Comparison of ENCODE assay signal across 1 cellular context in the genomic region with DNA sequence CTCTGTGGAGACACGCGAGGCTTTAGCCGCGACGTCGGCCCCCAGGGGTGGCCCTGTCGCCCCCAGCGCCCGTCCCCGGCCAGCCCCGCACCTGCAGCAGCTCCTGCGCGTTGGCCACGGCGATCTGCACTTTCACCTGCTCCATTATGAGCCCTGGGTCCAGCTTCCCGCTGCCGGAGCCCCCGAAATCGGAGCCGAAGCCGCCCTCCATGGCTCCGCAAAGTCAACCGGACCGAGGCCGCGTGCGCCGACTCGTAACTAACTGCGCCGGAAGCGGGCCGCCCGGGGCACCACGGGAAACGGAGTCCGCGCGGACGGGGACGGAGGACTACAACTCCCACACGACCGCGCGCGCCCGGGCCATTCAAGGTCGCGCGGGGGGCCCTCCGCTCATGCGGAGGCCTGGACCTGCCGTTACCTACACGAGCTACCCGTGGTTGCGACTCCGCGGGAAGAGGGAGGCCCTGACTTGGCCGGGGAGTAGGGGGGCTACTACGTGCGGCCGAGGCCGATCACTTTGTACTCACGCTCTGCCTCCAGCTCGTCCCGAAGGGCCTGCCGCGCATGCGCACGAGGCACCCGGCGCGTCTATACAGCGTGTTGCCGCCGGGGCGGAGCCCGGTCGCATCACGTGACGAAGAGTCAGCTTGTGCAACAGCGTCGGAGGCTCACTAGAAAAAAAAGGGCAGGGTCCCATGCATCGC.
TF ChIP-seq lines count a peak whose summit lies in the region.

A gene (minus strand): TSS at position 264 of the 704 bp plus-strand sequence. CDS start 53 bp downstream, at position 211.

TF ChIP-seq in HEK293, 187 proteins besides CTCF, POLR2A, EP300 and RAD21 (continued from another document):
- TF ChIP-seq OSR2 (tag by site-specific recombination; IDR thresholded peaks at IDR 0.05) (no peak), SP3 (tag by site-specific recombination; IDR thresholded peaks at IDR 0.05) (peak; percentile 80), SP2 (tag by site-specific recombination; IDR thresholded peaks at IDR 0.05) (peak; percentile 51), ZNF23 (tag by site-specific recombination; IDR thresholded peaks at IDR 0.05; ENCODE audit: borderline replicate concordance) (no peak), ZNF311 (tag by site-specific recombination; IDR thresholded peaks at IDR 0.05; ENCODE audit: borderline replicate concordance) (no peak), OVOL3 (tag by site-specific recombination; IDR thresholded peaks at IDR 0.05) (0 out of 2 replicates have a peak, but pooled peaks have one; percentile 2), ZNF211 (tag by site-specific recombination; IDR thresholded peaks at IDR 0.05; ENCODE audit: low read depth) (no peak), WT1 (tag by site-specific recombination; IDR thresholded peaks at IDR 0.05) (0 out of 2 replicates have a peak, but pooled peaks have one; percentile 25), ZNF548 (tag by site-specific recombination; IDR thresholded peaks at IDR 0.05) (no peak), ZNF585B (tag by site-specific recombination; IDR thresholded peaks at IDR 0.05) (no peak), ZNF169 (tag by site-specific recombination; IDR thresholded peaks at IDR 0.05) (no peak), ZNF138 (tag by site-specific recombination; IDR thresholded peaks at IDR 0.05; ENCODE audit: borderline replicate concordance) (no peak), ZFP3 (tag by site-specific recombination; IDR thresholded peaks at IDR 0.05; ENCODE audit: low read depth) (no peak), RBAK (tag by site-specific recombination; IDR thresholded peaks at IDR 0.05) (no peak), ZNF621 (tag by site-specific recombination; IDR thresholded peaks at IDR 0.05) (no peak), ZNF658 (tag by site-specific recombination; IDR thresholded peaks at IDR 0.05) (no peak), ZIC2 (tag by site-specific recombination; IDR thresholded peaks at IDR 0.05) (no peak), SP7 (tag by site-specific recombination; IDR thresholded peaks at IDR 0.05) (peak; percentile 49), ZFP69B (tag by site-specific recombination; IDR thresholded peaks at IDR 0.05) (peak; percentile 89; the same call in 1 of the 2 replicates), ZFP41 (tag by site-specific recombination; IDR thresholded peaks at IDR 0.05; ENCODE audit: borderline replicate concordance) (no peak), KLF10 (tag by site-specific recombination; IDR thresholded peaks at IDR 0.05) (peak; percentile 23; the same call in 1 of the 2 replicates), ZNF777 (tag by site-specific recombination; IDR thresholded peaks at IDR 0.05; ENCODE audit: borderline replicate concordance) (peak; percentile 68; the same call in 1 of the 2 replicates), ZNF747 (tag by site-specific recombination; IDR thresholded peaks at IDR 0.05) (no peak), SCRT1 (tag by site-specific recombination; IDR thresholded peaks at IDR 0.05; ENCODE audit: borderline replicate concordance) (0 out of 2 replicates have a peak, but pooled peaks have one; percentile 28), ZNF785 (tag by site-specific recombination; IDR thresholded peaks at IDR 0.05) (no peak)
- TF ChIP-seq, protein P1, sequence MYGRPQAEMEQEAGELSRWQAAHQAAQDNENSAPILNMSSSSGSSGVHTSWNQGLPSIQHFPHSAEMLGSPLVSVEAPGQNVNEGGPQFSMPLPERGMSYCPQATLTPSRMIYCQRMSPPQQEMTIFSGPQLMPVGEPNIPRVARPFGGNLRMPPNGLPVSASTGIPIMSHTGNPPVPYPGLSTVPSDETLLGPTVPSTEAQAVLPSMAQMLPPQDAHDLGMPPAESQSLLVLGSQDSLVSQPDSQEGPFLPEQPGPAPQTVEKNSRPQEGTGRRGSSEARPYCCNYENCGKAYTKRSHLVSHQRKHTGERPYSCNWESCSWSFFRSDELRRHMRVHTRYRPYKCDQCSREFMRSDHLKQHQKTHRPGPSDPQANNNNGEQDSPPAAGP (tag by site-specific recombination; IDR thresholded peaks at IDR 0.05): peak; percentile 61; the same call in 1 of the 2 replicates
- TF ChIP-seq, protein P2, sequence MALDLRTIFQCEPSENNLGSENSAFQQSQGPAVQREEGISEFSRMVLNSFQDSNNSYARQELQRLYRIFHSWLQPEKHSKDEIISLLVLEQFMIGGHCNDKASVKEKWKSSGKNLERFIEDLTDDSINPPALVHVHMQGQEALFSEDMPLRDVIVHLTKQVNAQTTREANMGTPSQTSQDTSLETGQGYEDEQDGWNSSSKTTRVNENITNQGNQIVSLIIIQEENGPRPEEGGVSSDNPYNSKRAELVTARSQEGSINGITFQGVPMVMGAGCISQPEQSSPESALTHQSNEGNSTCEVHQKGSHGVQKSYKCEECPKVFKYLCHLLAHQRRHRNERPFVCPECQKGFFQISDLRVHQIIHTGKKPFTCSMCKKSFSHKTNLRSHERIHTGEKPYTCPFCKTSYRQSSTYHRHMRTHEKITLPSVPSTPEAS (tag by site-specific recombination; IDR thresholded peaks at IDR 0.05): peak; percentile 7; the same call in 1 of the 2 replicates
- TF ChIP-seq, protein P3, sequence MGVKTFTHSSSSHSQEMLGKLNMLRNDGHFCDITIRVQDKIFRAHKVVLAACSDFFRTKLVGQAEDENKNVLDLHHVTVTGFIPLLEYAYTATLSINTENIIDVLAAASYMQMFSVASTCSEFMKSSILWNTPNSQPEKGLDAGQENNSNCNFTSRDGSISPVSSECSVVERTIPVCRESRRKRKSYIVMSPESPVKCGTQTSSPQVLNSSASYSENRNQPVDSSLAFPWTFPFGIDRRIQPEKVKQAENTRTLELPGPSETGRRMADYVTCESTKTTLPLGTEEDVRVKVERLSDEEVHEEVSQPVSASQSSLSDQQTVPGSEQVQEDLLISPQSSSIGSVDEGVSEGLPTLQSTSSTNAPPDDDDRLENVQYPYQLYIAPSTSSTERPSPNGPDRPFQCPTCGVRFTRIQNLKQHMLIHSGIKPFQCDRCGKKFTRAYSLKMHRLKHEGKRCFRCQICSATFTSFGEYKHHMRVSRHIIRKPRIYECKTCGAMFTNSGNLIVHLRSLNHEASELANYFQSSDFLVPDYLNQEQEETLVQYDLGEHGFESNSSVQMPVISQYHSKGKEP (tag by site-specific recombination; IDR thresholded peaks at IDR 0.05): peak; percentile 33; the same call in 1 of the 2 replicates
- TF ChIP-seq, protein P4, sequence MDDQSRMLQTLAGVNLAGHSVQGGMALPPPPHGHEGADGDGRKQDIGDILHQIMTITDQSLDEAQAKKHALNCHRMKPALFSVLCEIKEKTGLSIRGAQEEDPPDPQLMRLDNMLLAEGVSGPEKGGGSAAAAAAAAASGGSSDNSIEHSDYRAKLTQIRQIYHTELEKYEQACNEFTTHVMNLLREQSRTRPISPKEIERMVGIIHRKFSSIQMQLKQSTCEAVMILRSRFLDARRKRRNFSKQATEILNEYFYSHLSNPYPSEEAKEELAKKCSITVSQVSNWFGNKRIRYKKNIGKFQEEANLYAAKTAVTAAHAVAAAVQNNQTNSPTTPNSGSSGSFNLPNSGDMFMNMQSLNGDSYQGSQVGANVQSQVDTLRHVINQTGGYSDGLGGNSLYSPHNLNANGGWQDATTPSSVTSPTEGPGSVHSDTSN (CRISPR knock-in tag; IDR thresholded peaks at IDR 0.05): no peak
- TF ChIP-seq, protein P5, sequence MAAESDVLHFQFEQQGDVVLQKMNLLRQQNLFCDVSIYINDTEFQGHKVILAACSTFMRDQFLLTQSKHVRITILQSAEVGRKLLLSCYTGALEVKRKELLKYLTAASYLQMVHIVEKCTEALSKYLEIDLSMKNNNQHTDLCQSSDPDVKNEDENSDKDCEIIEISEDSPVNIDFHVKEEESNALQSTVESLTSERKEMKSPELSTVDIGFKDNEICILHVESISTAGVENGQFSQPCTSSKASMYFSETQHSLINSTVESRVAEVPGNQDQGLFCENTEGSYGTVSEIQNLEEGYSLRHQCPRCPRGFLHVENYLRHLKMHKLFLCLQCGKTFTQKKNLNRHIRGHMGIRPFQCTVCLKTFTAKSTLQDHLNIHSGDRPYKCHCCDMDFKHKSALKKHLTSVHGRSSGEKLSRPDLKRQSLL (tag by site-specific recombination; IDR thresholded peaks at IDR 0.05): no peak
- TF ChIP-seq, protein P6, sequence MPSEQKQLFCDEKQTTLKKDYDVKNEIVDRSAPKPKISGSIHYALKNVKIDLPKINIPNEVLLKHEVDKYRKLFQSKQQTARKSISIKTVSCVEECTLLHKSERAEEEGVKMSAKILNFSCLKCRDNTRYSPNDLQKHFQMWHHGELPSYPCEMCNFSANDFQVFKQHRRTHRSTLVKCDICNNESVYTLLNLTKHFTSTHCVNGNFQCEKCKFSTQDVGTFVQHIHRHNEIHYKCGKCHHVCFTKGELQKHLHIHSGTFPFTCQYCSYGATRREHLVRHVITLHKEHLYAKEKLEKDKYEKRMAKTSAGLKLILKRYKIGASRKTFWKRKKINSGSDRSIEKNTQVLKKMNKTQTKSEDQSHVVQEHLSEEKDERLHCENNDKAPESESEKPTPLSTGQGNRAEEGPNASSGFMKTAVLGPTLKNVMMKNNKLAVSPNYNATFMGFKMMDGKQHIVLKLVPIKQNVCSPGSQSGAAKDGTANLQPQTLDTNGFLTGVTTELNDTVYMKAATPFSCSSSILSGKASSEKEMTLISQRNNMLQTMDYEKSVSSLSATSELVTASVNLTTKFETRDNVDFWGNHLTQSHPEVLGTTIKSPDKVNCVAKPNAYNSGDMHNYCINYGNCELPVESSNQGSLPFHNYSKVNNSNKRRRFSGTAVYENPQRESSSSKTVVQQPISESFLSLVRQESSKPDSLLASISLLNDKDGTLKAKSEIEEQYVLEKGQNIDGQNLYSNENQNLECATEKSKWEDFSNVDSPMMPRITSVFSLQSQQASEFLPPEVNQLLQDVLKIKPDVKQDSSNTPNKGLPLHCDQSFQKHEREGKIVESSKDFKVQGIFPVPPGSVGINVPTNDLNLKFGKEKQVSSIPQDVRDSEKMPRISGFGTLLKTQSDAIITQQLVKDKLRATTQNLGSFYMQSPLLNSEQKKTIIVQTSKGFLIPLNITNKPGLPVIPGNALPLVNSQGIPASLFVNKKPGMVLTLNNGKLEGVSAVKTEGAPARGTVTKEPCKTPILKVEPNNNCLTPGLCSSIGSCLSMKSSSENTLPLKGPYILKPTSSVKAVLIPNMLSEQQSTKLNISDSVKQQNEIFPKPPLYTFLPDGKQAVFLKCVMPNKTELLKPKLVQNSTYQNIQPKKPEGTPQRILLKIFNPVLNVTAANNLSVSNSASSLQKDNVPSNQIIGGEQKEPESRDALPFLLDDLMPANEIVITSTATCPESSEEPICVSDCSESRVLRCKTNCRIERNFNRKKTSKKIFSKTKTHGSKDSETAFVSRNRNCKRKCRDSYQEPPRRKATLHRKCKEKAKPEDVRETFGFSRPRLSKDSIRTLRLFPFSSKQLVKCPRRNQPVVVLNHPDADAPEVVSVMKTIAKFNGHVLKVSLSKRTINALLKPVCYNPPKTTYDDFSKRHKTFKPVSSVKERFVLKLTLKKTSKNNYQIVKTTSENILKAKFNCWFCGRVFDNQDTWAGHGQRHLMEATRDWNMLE (tag by site-specific recombination; conservative IDR thresholded peaks at IDR 0.05; ENCODE audit: low read depth): no peak
- TF ChIP-seq, protein P7, sequence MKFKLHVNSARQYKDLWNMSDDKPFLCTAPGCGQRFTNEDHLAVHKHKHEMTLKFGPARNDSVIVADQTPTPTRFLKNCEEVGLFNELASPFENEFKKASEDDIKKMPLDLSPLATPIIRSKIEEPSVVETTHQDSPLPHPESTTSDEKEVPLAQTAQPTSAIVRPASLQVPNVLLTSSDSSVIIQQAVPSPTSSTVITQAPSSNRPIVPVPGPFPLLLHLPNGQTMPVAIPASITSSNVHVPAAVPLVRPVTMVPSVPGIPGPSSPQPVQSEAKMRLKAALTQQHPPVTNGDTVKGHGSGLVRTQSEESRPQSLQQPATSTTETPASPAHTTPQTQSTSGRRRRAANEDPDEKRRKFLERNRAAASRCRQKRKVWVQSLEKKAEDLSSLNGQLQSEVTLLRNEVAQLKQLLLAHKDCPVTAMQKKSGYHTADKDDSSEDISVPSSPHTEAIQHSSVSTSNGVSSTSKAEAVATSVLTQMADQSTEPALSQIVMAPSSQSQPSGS (tag by site-specific recombination; IDR thresholded peaks at IDR 0.05; ENCODE audit: low read depth): no peak
- TF ChIP-seq, protein P8, sequence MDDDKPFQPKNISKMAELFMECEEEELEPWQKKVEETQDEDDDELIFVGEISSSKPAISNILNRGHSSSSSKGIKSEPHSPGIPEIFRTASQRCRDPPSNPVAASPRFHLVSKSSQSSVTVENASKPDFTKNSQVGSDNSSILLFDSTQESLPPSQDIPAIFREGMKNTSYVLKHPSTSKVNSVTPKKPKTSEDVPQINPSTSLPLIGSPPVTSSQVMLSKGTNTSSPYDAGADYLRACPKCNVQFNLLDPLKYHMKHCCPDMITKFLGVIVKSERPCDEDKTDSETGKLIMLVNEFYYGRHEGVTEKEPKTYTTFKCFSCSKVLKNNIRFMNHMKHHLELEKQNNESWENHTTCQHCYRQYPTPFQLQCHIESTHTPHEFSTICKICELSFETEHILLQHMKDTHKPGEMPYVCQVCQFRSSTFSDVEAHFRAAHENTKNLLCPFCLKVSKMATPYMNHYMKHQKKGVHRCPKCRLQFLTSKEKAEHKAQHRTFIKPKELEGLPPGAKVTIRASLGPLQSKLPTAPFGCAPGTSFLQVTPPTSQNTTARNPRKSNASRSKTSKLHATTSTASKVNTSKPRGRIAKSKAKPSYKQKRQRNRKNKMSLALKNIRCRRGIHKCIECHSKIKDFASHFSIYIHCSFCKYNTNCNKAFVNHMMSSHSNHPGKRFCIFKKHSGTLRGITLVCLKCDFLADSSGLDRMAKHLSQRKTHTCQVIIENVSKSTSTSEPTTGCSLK (tag by site-specific recombination; IDR thresholded peaks at IDR 0.05): no peak
- TF ChIP-seq, protein P9, sequence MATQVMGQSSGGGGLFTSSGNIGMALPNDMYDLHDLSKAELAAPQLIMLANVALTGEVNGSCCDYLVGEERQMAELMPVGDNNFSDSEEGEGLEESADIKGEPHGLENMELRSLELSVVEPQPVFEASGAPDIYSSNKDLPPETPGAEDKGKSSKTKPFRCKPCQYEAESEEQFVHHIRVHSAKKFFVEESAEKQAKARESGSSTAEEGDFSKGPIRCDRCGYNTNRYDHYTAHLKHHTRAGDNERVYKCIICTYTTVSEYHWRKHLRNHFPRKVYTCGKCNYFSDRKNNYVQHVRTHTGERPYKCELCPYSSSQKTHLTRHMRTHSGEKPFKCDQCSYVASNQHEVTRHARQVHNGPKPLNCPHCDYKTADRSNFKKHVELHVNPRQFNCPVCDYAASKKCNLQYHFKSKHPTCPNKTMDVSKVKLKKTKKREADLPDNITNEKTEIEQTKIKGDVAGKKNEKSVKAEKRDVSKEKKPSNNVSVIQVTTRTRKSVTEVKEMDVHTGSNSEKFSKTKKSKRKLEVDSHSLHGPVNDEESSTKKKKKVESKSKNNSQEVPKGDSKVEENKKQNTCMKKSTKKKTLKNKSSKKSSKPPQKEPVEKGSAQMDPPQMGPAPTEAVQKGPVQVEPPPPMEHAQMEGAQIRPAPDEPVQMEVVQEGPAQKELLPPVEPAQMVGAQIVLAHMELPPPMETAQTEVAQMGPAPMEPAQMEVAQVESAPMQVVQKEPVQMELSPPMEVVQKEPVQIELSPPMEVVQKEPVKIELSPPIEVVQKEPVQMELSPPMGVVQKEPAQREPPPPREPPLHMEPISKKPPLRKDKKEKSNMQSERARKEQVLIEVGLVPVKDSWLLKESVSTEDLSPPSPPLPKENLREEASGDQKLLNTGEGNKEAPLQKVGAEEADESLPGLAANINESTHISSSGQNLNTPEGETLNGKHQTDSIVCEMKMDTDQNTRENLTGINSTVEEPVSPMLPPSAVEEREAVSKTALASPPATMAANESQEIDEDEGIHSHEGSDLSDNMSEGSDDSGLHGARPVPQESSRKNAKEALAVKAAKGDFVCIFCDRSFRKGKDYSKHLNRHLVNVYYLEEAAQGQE (tag by site-specific recombination; IDR thresholded peaks at IDR 0.05): no peak
